Comparison of ENCODE assay signal across 8 cellular contexts in genomic region chr11:99020324-99021225, GRCh38. TPM values are rescaled to one million over a fixed set of nuclear protein-coding genes. Genes with fewer than 3 reads are reported as not detected.
DNase-seq lines count a peak whose midpoint lies in the region; ATAC-seq and TF ChIP-seq lines count a peak whose summit lies in the region.

Gene CNTN5 (plus strand): TSS chr11:99020949.

- peak; percentile 55 for ATAC-seq in GM19035 (IDR thresholded peaks at IDR 0.05; ENCODE audit: unreplicated experiment)
- peak; percentile 47 for ATAC-seq in activated CD8-positive, alpha-beta memory T cell treated with anti-CD3 and anti-CD28 coated beads, Interleukin-2, amount 10 ng/mL, durations not matched to agents 7 days and 5 days
- peak; percentile 16 for ATAC-seq in gastroesophageal sphincter
- ATAC-seq in HG03442 (IDR thresholded peaks at IDR 0.05; ENCODE audit: unreplicated experiment) = no peak
- ATAC-seq in HG02884 (IDR thresholded peaks at IDR 0.05; ENCODE audit: unreplicated experiment) = no peak

- CTCF ChIA-PET in activated CD8-positive, alpha-beta memory T cell treated with anti-CD3 and anti-CD28 coated beads, Interleukin-2, amount 10 ng/mL, durations not matched to agents 7 days and 5 days (lab: Charles Lee) = no interaction called here

- H3K27ac ChIP-seq in ACC112 (ENCODE audit: low read depth, low read length) = no peak within 1 kb of the TSS
- no peak within 1 kb of the TSS for H3K27ac ChIP-seq in gastroesophageal sphincter

- H3K4me1 ChIP-seq in ACC112 (ENCODE audit: control insufficient read depth, insufficient read depth, low read length, unreplicated experiment) (peaks cover 12% of the 10 kb centered on the region), gastroesophageal sphincter (peaks cover 0 to 18% (median 4%) of the 10 kb centered on the region in 3 donors), neuron (ENCODE audit: insufficient read depth, low read length) (peaks cover 3% of the 10 kb centered on the region)

- TF ChIP-seq POLR2A in gastroesophageal sphincter (IDR thresholded peaks at IDR 0.05) = no peak

- peaks cover 4% of the 10 kb centered on the region for H3K4me1 Mint-ChIP-seq in activated CD8-positive, alpha-beta memory T cell treated with anti-CD3 and anti-CD28 coated beads, Interleukin-2, amount 10 ng/mL, durations not matched to agents 7 days and 5 days

- WGBS in gastroesophageal sphincter (ENCODE audit: low coverage in 1 of 2), 2 donors = 5 to 22% methylated on average over 4 to 14 of the region's 57 CpGs

- H3K27ac Mint-ChIP-seq in activated CD8-positive, alpha-beta memory T cell treated with anti-CD3 and anti-CD28 coated beads, Interleukin-2, amount 10 ng/mL, durations not matched to agents 7 days and 5 days = no peak within 1 kb of the TSS

- H3K36me3 Mint-ChIP-seq in activated CD8-positive, alpha-beta memory T cell treated with anti-CD3 and anti-CD28 coated beads, Interleukin-2, amount 10 ng/mL, durations not matched to agents 7 days and 5 days = no peaks in the 10 kb centered on the region

- peaks cover 26% of the 10 kb centered on the region for H3K27me3 Mint-ChIP-seq in activated CD8-positive, alpha-beta memory T cell treated with anti-CD3 and anti-CD28 coated beads, Interleukin-2, amount 10 ng/mL, durations not matched to agents 7 days and 5 days

- H3K27me3 ChIP-seq in ACC112 (ENCODE audit: insufficient read depth, low read length) (peaks cover 47% of the 10 kb centered on the region), gastroesophageal sphincter (peaks cover 83% of the 10 kb centered on the region), neuron (ENCODE audit: insufficient read depth, low read length) (peaks cover 14% of the 10 kb centered on the region)

- peak; percentile 77 to 87 for DNase-seq in NCI-H2081 (lab: John Stamatoyannopoulos, UW)
- DNase-seq in activated CD8-positive, alpha-beta memory T cell treated with anti-CD3 and anti-CD28 coated beads, Interleukin-2, amount 10 ng/mL, durations not matched to agents 7 days and 5 days = no peak

- H3K9me3 ChIP-seq in gastroesophageal sphincter (no peaks in the 10 kb centered on the region), neuron (ENCODE audit: low read length) (no peaks in the 10 kb centered on the region)

- H2AFZ ChIP-seq in ACC112 (ENCODE audit: low read length, unreplicated experiment) = peak within 1 kb of the TSS; percentile 64
- H2AFZ ChIP-seq in neuron (ENCODE audit: low read depth, low read length) = peak within 1 kb of the TSS; percentile 7

- H3K36me3 ChIP-seq in ACC112 (ENCODE audit: insufficient read depth, low read length) (no peaks in the 10 kb centered on the region), gastroesophageal sphincter (no peaks in the 10 kb centered on the region), neuron (ENCODE audit: insufficient read depth, low read length) (no peaks in the 10 kb centered on the region)

- H3K4me3 ChIP-seq in ACC112 (ENCODE audit: low read depth, low read length) (peak within 1 kb of the TSS; percentile 74), gastroesophageal sphincter (peak within 1 kb of the TSS in 1 of 2 donors; percentile 42), neuron (ENCODE audit: low read length) (peak within 1 kb of the TSS; percentile 44)

- no peaks in the 10 kb centered on the region for H3K79me2 ChIP-seq in ACC112 (ENCODE audit: control insufficient read depth, insufficient read depth, low read length, unreplicated experiment)

- TF ChIP-seq EP300 in gastroesophageal sphincter (IDR thresholded peaks at IDR 0.05) = no peak

- no peak for TF ChIP-seq CTCF in gastroesophageal sphincter (IDR thresholded peaks at IDR 0.05)

- H3K9me3 Mint-ChIP-seq in activated CD8-positive, alpha-beta memory T cell treated with anti-CD3 and anti-CD28 coated beads, Interleukin-2, amount 10 ng/mL, durations not matched to agents 7 days and 5 days (ENCODE audit: low read depth) = no peaks in the 10 kb centered on the region

- H3K4me3 Mint-ChIP-seq in activated CD8-positive, alpha-beta memory T cell treated with anti-CD3 and anti-CD28 coated beads, Interleukin-2, amount 10 ng/mL, durations not matched to agents 7 days and 5 days = no peak within 1 kb of the TSS

RNA-seq across cellular contexts. Expression of gene CNTN5, which starts in this region (rescaled TPM):
- total RNA-seq in activated CD8-positive, alpha-beta memory T cell treated with anti-CD3 and anti-CD28 coated beads, Interleukin-2, amount 10 ng/mL, durations not matched to agents 7 days and 5 days = not detected
- total RNA-seq in gastroesophageal sphincter = under 1 TPM in 1 of 4 donors, not detected in 3; 0.16 TPM

Comparison
In these comparisons a context has a peak if more than half of its experiments do, and no peak if none do; other contexts are left out.
1. Peak in ATAC-seq in activated CD8-positive, alpha-beta memory T cell treated with anti-CD3 and anti-CD28 coated beads, Interleukin-2, amount 10 ng/mL, durations not matched to agents 7 days and 5 days; RNA of the gene not detected or under 1 TPM.
2. Peak in ATAC-seq in gastroesophageal sphincter; RNA of the gene not detected or under 1 TPM.